In the genomic region with DNA sequence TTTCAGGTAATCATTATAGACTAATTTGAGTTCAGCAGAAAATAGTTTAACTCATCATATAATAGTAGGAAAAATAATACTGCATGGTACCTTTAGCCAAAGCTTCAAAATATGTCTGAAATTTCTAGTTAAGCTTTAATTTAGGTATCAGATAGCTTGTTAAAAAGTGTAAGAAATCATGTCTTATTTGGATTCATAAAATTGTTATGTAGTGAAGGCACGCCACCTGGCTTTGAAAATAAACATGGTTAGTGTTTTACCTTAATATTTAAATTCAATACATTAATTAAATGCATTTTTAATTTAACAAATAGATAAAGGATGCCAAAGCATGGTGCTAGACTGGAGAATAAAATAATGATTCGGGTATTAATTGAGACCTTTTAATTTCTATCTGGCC, we compare ENCODE assay signal across 25 cellular contexts.
A peak's percentile ranks its signal among the peaks of the same experiment; 100 is the strongest.
DNase-seq lines count a peak whose midpoint lies in the region; ATAC-seq and TF ChIP-seq lines count a peak whose summit lies in the region.
"Had no signal": no experiment of that assay in that cellular context is flagged by ENCODE, and none has a peak within 500 bp of the region (broad histone marks: within the 10 kb centered on the region; RNA-seq: fewer than 3 reads in every experiment).

No MANE protein-coding gene starts in this region.

- H3F3A ChIP-seq in PC-3 (ENCODE audit: low read length, unreplicated experiment): no peaks in the 10 kb centered on the region

- no peaks in the 10 kb centered on the region for H4K20me1 ChIP-seq in PC-3 (ENCODE audit: low read length)

- H3K9ac ChIP-seq in PC-3 (ENCODE audit: low read length): no peak overlapping the region
- no peak overlapping the region for H3K9ac ChIP-seq in endodermal cell (ENCODE audit: extremely low read depth, low read length, poor library complexity, severe bottlenecking)

- no peaks in the 10 kb centered on the region for H3K27me3 Mint-ChIP-seq in endodermal cell (ENCODE audit: insufficient read depth)
- H3K27me3 Mint-ChIP-seq: activated B cell treated with CpG ODN at 0.5 μM for 24 hours; activated naive CD4-positive, alpha-beta T cell treated with anti-CD3 and anti-CD28 coated beads, Interleukin-2, amount 10 ng/mL, durations not matched to agents 7 days and 5 days had no signal

- H3K9me2 ChIP-seq in PC-3 (replicated peaks; ENCODE audit: low read length): no peaks in the 10 kb centered on the region

- in situ Hi-C loops in GM13977 (cut with MboI; ENCODE audit: low pct_unique_long_range_greater_than_20kb, low sequenced_read_pairs, unreplicated experiment): no loop called here

- H3K4me3 ChIP-seq in PC-3 (ENCODE audit: low read length) (no peak overlapping the region), endodermal cell (ENCODE audit: low read length) (no peak overlapping the region), tibial nerve (no peak overlapping the region)
- H3K4me3 ChIP-seq: HAP-1, K562, lower lobe of right lung, SJSA1, transverse colon had no signal

- ATAC-seq in PC-3 (no peak), GM19035 (IDR thresholded peaks at IDR 0.05; ENCODE audit: unreplicated experiment) (no peak)
- ATAC-seq: K562; lower lobe of right lung; stimulated activated naive CD8-positive, alpha-beta T cell treated with anti-CD3 and anti-CD28 coated beads, Interleukin-15, Interleukin-2, amounts not matched to agents 100 U/mL and 50 U/mL, for 24 hours had no signal

- no peaks in the 10 kb centered on the region for H3K9me3 Mint-ChIP-seq in endodermal cell
- H3K9me3 Mint-ChIP-seq: activated B cell treated with CpG ODN at 0.5 μM for 24 hours; activated naive CD4-positive, alpha-beta T cell treated with anti-CD3 and anti-CD28 coated beads, Interleukin-2, amount 10 ng/mL, durations not matched to agents 7 days and 5 days had no signal

- H3K27ac Mint-ChIP-seq in endodermal cell: no peak overlapping the region
- H3K27ac Mint-ChIP-seq: activated B cell treated with CpG ODN at 0.5 μM for 24 hours; activated naive CD4-positive, alpha-beta T cell treated with anti-CD3 and anti-CD28 coated beads, Interleukin-2, amount 10 ng/mL, durations not matched to agents 7 days and 5 days; T-helper 2 cell treated with Interferon-gamma antibody and Interleukin-4, amounts not matched to agents 5 μg/mL and 100 μg/mL, for 36 hours had no signal

- no peak for DNase-seq in GM13977 (ENCODE audit: low spot score)
- DNase-seq in PC-3: peak; percentile 40
- DNase-seq in endodermal cell: no peak
- DNase-seq in pons (ENCODE audit: low spot score): peak; percentile 20
- no peak for DNase-seq in ureter (ENCODE audit: low spot score)
- DNase-seq in tibial nerve (ENCODE audit: low spot score in 2 of 2): no peak
- DNase-seq: activated B cell treated with CpG ODN at 0.5 μM for 24 hours; activated naive CD4-positive, alpha-beta T cell treated with anti-CD3 and anti-CD28 coated beads, Interleukin-2, amount 10 ng/mL, durations not matched to agents 7 days and 5 days; activated T-cell treated with anti-CD3 and anti-CD28 coated beads, Interleukin-2, amount 50 U/mL, for 48 hours; aorta; BE2C; hypothalamus; islet precursor cell; lower lobe of right lung; NCI-H1092 treated with DMSO at 0.1 percent for 48 hours; NCI-H2081; NCI-H510A; occipital lobe; stimulated activated naive CD8-positive, alpha-beta T cell treated with anti-CD3 and anti-CD28 coated beads, Interleukin-15, Interleukin-2, amounts not matched to agents 100 U/mL and 50 U/mL, for 24 hours; transverse colon had no signal

- TF ChIP-seq CTCF in GM13977 (IDR thresholded peaks at IDR 0.05; ENCODE audit: extremely low read depth, insufficient read depth, missing control alignments) (peak; percentile 26), PC-3 (conservative IDR thresholded peaks at IDR 0.05; ENCODE audit: low read depth, low read length) (peak; percentile 55), endodermal cell (conservative IDR thresholded peaks at IDR 0.05) (peak; percentile 26), tibial nerve (IDR thresholded peaks at IDR 0.05) (peak in 1 of 5 experiments; percentile 5)

- no peaks in the 10 kb centered on the region for H3K27me3 ChIP-seq in PC-3 (ENCODE audit: low read length)
- no peaks in the 10 kb centered on the region for H3K27me3 ChIP-seq in endodermal cell (ENCODE audit: control insufficient read depth, insufficient read depth, low read length, poor library complexity, severe bottlenecking)
- H3K27me3 ChIP-seq in tibial nerve: no peaks in the 10 kb centered on the region
- H3K27me3 ChIP-seq: BE2C, SJSA1, transverse colon had no signal

- no peak overlapping the region for H3K4me3 Mint-ChIP-seq in endodermal cell
- H3K4me3 Mint-ChIP-seq: activated B cell treated with CpG ODN at 0.5 μM for 24 hours; activated naive CD4-positive, alpha-beta T cell treated with anti-CD3 and anti-CD28 coated beads, Interleukin-2, amount 10 ng/mL, durations not matched to agents 7 days and 5 days; T-helper 2 cell treated with Interferon-gamma antibody and Interleukin-4, amounts not matched to agents 5 μg/mL and 100 μg/mL, for 36 hours had no signal

- H3K27ac ChIP-seq in PC-3 (ENCODE audit: low read length): no peak overlapping the region
- no peak overlapping the region for H3K27ac ChIP-seq in endodermal cell (ENCODE audit: low read depth, low read length)
- no peak overlapping the region for H3K27ac ChIP-seq in tibial nerve
- H3K27ac ChIP-seq: lower lobe of right lung, SJSA1, transverse colon had no signal

- H3K4me1 Mint-ChIP-seq in endodermal cell: peaks cover 4% of the 10 kb centered on the region
- H3K4me1 Mint-ChIP-seq: activated B cell treated with CpG ODN at 0.5 μM for 24 hours; activated naive CD4-positive, alpha-beta T cell treated with anti-CD3 and anti-CD28 coated beads, Interleukin-2, amount 10 ng/mL, durations not matched to agents 7 days and 5 days had no signal

- no peak overlapping the region for H3K4me2 ChIP-seq in PC-3 (ENCODE audit: low read length)

- no peaks in the 10 kb centered on the region for H3K36me3 Mint-ChIP-seq in endodermal cell (ENCODE audit: low read depth)
- H3K36me3 Mint-ChIP-seq: activated naive CD4-positive, alpha-beta T cell treated with anti-CD3 and anti-CD28 coated beads, Interleukin-2, amount 10 ng/mL, durations not matched to agents 7 days and 5 days had no signal

- H3K36me3 ChIP-seq in PC-3 (ENCODE audit: low read depth, low read length) (no peaks in the 10 kb centered on the region), endodermal cell (ENCODE audit: control insufficient read depth, insufficient read depth, low read length) (no peaks in the 10 kb centered on the region), tibial nerve (no peaks in the 10 kb centered on the region)
- H3K36me3 ChIP-seq: BE2C, HAP-1, lower lobe of right lung, SJSA1, transverse colon had no signal

- H3K79me2 ChIP-seq in PC-3 (ENCODE audit: low read length): no peaks in the 10 kb centered on the region

- intact Hi-C loops in PC-3 (cut with micrococcal nuclease): loop anchor here (1.0 to 10.0 kb wide), 4 partner anchors 386 to 698 kb away; no protein-coding TSS in a partner anchor

- H3K4me1 ChIP-seq in PC-3 (ENCODE audit: insufficient read depth, low read length) (no peaks in the 10 kb centered on the region), endodermal cell (ENCODE audit: control insufficient read depth, insufficient read depth, low read length) (no peaks in the 10 kb centered on the region), tibial nerve (no peaks in the 10 kb centered on the region)
- H3K4me1 ChIP-seq: BE2C, HAP-1, lower lobe of right lung, SJSA1, transverse colon had no signal

- POLR2A ChIA-PET in PC-3 (lab: Charles Lee; ENCODE audit: unreplicated experiment): no interaction called here

- TF ChIP-seq EP300 in tibial nerve (IDR thresholded peaks at IDR 0.05): no peak

- H2AFZ ChIP-seq in PC-3 (ENCODE audit: low read length): no peak overlapping the region

- CTCF ChIA-PET in PC-3 (lab: Charles Lee): interaction anchor here (0.6 kb wide), 1 partner anchor 502 kb away, joined by 3 read pairs; no protein-coding TSS in a partner anchor

- no TSS peak for BruUV-seq in PC-3 (replicated peaks; lab: Mats Ljungman, UMichigan)

- WGBS in endodermal cell (ENCODE audit: insufficient coverage in 1 of 2, insufficient read length in 1 of 2), 2 experiments: 87% methylated on average over 2 of the region's 2 CpGs; no CpG with 5 or more reads in 1 of the 2 experiments
- WGBS in tibial nerve, 2 donors: 44 to 90% methylated on average over 2 of the region's 2 CpGs

- H3K9me3 ChIP-seq in PC-3 (ENCODE audit: low read length) (no peaks in the 10 kb centered on the region), endodermal cell (ENCODE audit: control insufficient read depth, low read length) (no peaks in the 10 kb centered on the region), tibial nerve (no peaks in the 10 kb centered on the region)
- H3K9me3 ChIP-seq: BE2C, HAP-1, lower lobe of right lung, SJSA1, transverse colon had no signal

- no peak for TF ChIP-seq POLR2A in tibial nerve (IDR thresholded peaks at IDR 0.05)

Comparison
In these comparisons a context has a peak if more than half of its experiments do, and no peak if none do; other contexts are left out.
1. DNase-seq: peak in PC-3 (single experiment) and pons (single experiment); none in GM13977 (single experiment), endodermal cell (single experiment), ureter (single experiment) and tibial nerve (0 of 2).